Comparison of ENCODE assay signal across 10 cellular contexts in the genomic region with DNA sequence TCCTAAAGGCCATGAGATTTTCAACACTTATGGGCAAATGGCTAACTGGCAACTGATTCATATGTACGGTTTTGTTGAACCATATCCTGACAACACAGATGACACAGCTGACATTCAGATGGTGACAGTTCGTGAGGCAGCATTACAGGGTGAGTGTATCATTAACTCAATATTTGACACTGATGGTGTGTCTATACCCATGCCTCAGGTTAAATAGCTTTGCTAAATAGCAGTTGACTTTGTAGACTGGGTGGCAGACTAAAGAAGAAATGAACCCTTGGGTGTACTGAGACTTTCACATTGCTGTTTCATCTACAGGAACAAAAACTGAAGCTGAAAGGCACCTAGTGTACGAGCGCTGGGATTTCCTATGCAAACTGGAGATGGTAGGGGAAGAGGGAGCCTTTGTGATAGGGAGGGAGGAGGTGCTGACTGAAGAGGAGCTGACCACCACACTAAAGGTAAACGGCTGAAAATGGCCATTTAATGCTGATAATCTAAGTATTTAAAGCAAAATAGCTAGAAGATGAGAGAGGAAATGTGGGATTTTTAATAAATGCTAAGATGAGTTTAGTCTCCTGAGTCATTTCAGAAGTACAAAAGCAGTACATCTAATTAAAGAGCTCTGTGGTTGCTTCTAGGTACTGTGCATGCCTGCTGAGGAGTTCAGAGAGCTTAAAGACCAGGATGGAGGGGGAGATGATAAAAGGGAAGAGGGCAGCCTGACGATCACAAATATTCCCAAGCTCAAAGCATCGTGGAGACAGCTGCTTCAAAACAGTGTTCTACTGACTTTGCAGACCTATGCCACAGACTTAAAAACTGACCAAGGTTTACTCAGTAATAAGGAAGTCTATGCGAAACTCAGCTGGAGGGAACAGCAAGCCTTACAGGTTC. TPM values are rescaled to one million over a fixed set of nuclear protein-coding genes. Genes with fewer than 3 reads are reported as not detected.
DNase-seq lines count a peak whose midpoint lies in the region; ATAC-seq and TF ChIP-seq lines count a peak whose summit lies in the region.
"Had no signal": no experiment of that assay in that cellular context is flagged by ENCODE, and none has a peak within 500 bp of the region (broad histone marks: within the 10 kb centered on the region; RNA-seq: fewer than 3 reads in every experiment).

No MANE protein-coding gene starts in this region.

- TF ChIP-seq CTCF in GM06990 (IDR thresholded peaks at IDR 0.05; ENCODE audit: insufficient read depth, low read length, poor library complexity, severe bottlenecking): no peak
- no peak for TF ChIP-seq CTCF in activated CD8-positive, alpha-beta T cell treated with anti-CD3 and anti-CD28 coated beads for 36 hours (IDR thresholded peaks at IDR 0.05)

- peaks cover 30% of the 10 kb centered on the region for H3K4me1 Mint-ChIP-seq in activated CD8-positive, alpha-beta T cell treated with anti-CD3 and anti-CD28 coated beads for 36 hours (ENCODE audit: low read depth)

- no peak overlapping the region for H3K27ac ChIP-seq in caudate nucleus (ENCODE audit: low read depth, low read length)

- ATAC-seq in GM19351 (IDR thresholded peaks at IDR 0.05; ENCODE audit: unreplicated experiment) (peak; percentile 46), HG02981 (IDR thresholded peaks at IDR 0.05; ENCODE audit: unreplicated experiment) (peak; percentile 42)
- ATAC-seq in activated CD8-positive, alpha-beta T cell treated with anti-CD3 and anti-CD28 coated beads for 36 hours: no peak

- peaks cover 52% of the 10 kb centered on the region for H3K36me3 Mint-ChIP-seq in activated CD8-positive, alpha-beta T cell treated with anti-CD3 and anti-CD28 coated beads for 36 hours (ENCODE audit: low read depth)

- no peak for DNase-seq in GM06990 (ENCODE audit: extremely low read depth, insufficient read length)
- DNase-seq in activated CD8-positive, alpha-beta T cell treated with anti-CD3 and anti-CD28 coated beads for 36 hours: no peak
- DNase-seq in OCI-M2 (lab: John Stamatoyannopoulos, UW; ENCODE audit: unreplicated experiment): no peak
- no peak for DNase-seq in HK-2 (ENCODE audit: unreplicated experiment)
- no peak for DNase-seq in caudate nucleus (lab: John Stamatoyannopoulos, UW)
- DNase-seq in NAMALWA (ENCODE audit: low spot score): no peak
- DNase-seq: aorta; stimulated activated CD4-positive, alpha-beta T cell treated with anti-CD3 and anti-CD28 coated beads, Interleukin-1b, Interleukin-23, amount 100 ng/mL, for 48 hours had no signal

- peak overlapping the region; percentile 19 for H3K27ac Mint-ChIP-seq in activated CD8-positive, alpha-beta T cell treated with anti-CD3 and anti-CD28 coated beads for 36 hours

- H3K4me3 ChIP-seq in GM06990 (replicated peaks; ENCODE audit: low read depth, low read length): peak overlapping the region; percentile 6

- CTCF ChIA-PET in activated CD8-positive, alpha-beta T cell treated with anti-CD3 and anti-CD28 coated beads for 36 hours (lab: Charles Lee): interaction anchor here (1.3 to 2.4 kb wide), 2 partner anchors 19 to 238 kb away, joined by 3 to 7 read pairs; a partner anchor contains a TSS

- no peaks in the 10 kb centered on the region for H3K9me3 Mint-ChIP-seq in activated CD8-positive, alpha-beta T cell treated with anti-CD3 and anti-CD28 coated beads for 36 hours

- POLR2A ChIA-PET in activated CD8-positive, alpha-beta T cell treated with anti-CD3 and anti-CD28 coated beads for 36 hours (lab: Charles Lee): interaction anchor here (1.0 to 4.8 kb wide), 10 partner anchors 8 to 166 kb away, joined by 3 to 29 read pairs (median 3); a partner anchor contains a TSS

- no peaks in the 10 kb centered on the region for H3K27me3 ChIP-seq in GM06990 (replicated peaks; ENCODE audit: control insufficient read depth, insufficient read depth, low read length)

- H3K36me3 ChIP-seq in GM06990 (ENCODE audit: control insufficient read depth, insufficient read depth, low read length): peaks cover 11% of the 10 kb centered on the region

- intact Hi-C loops in activated CD8-positive, alpha-beta T cell treated with anti-CD3 and anti-CD28 coated beads for 36 hours (cut with micrococcal nuclease): loop anchor here (5.0 to 10.0 kb wide), 2 partner anchors 214 to 246 kb away; a partner anchor contains a TSS

- H3K27me3 Mint-ChIP-seq in activated CD8-positive, alpha-beta T cell treated with anti-CD3 and anti-CD28 coated beads for 36 hours: no peaks in the 10 kb centered on the region

- H3K4me3 Mint-ChIP-seq in activated CD8-positive, alpha-beta T cell treated with anti-CD3 and anti-CD28 coated beads for 36 hours: no peak overlapping the region

RNA-seq across cellular contexts. Expression of a gene that starts 3.0 kb away (rescaled TPM):
- total RNA-seq in activated CD8-positive, alpha-beta T cell treated with anti-CD3 and anti-CD28 coated beads for 36 hours: 10 to 100 TPM; 14.8 to 15.5 TPM

RNA-seq across cellular contexts. Expression of a gene that starts 18.4 kb away (rescaled TPM):
- 1 to 10 TPM; 1.3 to 1.6 TPM for total RNA-seq in activated CD8-positive, alpha-beta T cell treated with anti-CD3 and anti-CD28 coated beads for 36 hours
